ENCODE assay signal across 1 cellular context in the genomic region with DNA sequence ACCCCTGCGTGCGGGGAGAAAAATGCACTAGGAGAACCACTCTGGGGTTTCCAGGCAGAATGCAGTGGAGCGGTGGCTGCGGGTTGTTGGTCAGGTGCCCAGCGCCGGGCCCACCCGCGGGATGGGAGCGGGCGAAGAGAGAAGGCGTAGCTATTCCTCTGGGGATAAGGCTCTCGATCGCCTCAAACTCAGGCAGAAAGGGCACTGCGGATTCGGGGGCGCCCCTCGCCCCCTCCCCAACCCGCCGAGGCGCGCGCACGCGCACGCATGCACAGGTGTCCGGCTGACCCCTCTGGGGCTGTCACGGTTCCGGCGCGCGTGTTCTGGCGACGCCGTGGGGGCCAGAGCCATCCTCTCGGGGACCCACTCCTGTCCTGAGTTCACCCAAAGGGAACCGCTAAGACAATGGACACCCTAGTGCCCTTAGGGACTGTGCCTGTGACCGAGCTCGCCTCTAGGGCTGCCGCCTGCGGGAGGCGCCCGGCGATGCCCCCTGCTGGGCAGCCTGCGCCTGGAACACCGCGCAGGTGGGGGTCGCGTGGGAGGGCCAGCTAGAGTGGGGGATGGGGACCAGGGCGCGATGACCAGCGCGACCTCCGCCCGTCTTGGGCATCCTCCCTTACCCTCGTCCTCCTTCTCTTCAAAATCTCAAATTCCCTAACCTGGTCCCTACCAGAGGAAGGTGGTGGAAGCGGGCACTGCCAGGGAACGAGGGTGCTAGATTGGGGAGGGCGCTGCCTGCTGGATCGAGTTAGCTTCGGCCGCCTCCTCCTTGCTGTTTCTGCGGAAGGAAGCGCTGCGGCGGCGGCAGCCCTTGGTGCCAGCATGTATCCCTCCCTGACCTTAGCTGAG.
TF ChIP-seq lines count a peak whose summit lies in the region.

No MANE protein-coding gene starts in this region.

TF ChIP-seq in HepG2, 621 proteins besides CTCF, POLR2A, EP300 and RAD21 (continued from another document and continues in another):
- TF ChIP-seq HOXA7 (CRISPR knock-in tag; IDR thresholded peaks at IDR 0.05) (no peak), SSRP1 (CRISPR knock-in tag; IDR thresholded peaks at IDR 0.05) (0 out of 2 replicates have a peak, but pooled peaks have one; percentile 78), ZNF746 (CRISPR knock-in tag; IDR thresholded peaks at IDR 0.05) (peak; percentile 60; the same call in 1 of the 2 replicates), SRF (IDR thresholded peaks at IDR 0.05; ENCODE audit: low read depth, low read length) (0 out of 2 replicates have a peak, but pooled peaks have one; percentile 14), GABPB1 (CRISPR knock-in tag; IDR thresholded peaks at IDR 0.05) (peak; percentile 75; the same call in 1 of the 2 replicates), PHF8 (CRISPR knock-in tag; IDR thresholded peaks at IDR 0.05) (peak; percentile 44), ZNF83 (CRISPR knock-in tag; IDR thresholded peaks at IDR 0.05; ENCODE audit: borderline replicate concordance) (peak; percentile 52; the same call in 1 of the 2 replicates), ARHGAP35 (CRISPR knock-in tag; IDR thresholded peaks at IDR 0.05; ENCODE audit: borderline replicate concordance) (peak; percentile 43; the same call in 1 of the 2 replicates), ZNF232 (CRISPR knock-in tag; IDR thresholded peaks at IDR 0.05; ENCODE audit: borderline replicate concordance) (no peak), SAP130 (CRISPR knock-in tag; IDR thresholded peaks at IDR 0.05; ENCODE audit: low read depth) (peak; percentile 47; the same call in 1 of the 2 replicates), ZNF616 (CRISPR knock-in tag; IDR thresholded peaks at IDR 0.05; ENCODE audit: low read depth) (peak; percentile 45; the same call in 1 of the 2 replicates), NCOA1 (CRISPR knock-in tag; IDR thresholded peaks at IDR 0.05) (0 out of 2 replicates have a peak, but pooled peaks have one; percentile 81), CBX2 (IDR thresholded peaks at IDR 0.05; ENCODE audit: low read depth, low read length) (no peak; the same call in 1 of the 2 replicates), CBX2 (CRISPR knock-in tag; IDR thresholded peaks at IDR 0.05; ENCODE audit: low read depth) (peak; percentile 97), ZMYM3 (CRISPR knock-in tag; IDR thresholded peaks at IDR 0.05) (peak; percentile 70), ZNF777 (CRISPR knock-in tag; IDR thresholded peaks at IDR 0.05) (peak; percentile 9; the same call in 1 of the 2 replicates), ZNF652 (CRISPR knock-in tag; IDR thresholded peaks at IDR 0.05; ENCODE audit: borderline replicate concordance, low read depth) (0 out of 2 replicates have a peak, but pooled peaks have one; percentile 27)
- TF ChIP-seq, protein P1, sequence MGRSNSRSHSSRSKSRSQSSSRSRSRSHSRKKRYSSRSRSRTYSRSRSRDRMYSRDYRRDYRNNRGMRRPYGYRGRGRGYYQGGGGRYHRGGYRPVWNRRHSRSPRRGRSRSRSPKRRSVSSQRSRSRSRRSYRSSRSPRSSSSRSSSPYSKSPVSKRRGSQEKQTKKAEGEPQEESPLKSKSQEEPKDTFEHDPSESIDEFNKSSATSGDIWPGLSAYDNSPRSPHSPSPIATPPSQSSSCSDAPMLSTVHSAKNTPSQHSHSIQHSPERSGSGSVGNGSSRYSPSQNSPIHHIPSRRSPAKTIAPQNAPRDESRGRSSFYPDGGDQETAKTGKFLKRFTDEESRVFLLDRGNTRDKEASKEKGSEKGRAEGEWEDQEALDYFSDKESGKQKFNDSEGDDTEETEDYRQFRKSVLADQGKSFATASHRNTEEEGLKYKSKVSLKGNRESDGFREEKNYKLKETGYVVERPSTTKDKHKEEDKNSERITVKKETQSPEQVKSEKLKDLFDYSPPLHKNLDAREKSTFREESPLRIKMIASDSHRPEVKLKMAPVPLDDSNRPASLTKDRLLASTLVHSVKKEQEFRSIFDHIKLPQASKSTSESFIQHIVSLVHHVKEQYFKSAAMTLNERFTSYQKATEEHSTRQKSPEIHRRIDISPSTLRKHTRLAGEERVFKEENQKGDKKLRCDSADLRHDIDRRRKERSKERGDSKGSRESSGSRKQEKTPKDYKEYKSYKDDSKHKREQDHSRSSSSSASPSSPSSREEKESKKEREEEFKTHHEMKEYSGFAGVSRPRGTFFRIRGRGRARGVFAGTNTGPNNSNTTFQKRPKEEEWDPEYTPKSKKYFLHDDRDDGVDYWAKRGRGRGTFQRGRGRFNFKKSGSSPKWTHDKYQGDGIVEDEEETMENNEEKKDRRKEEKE (IDR thresholded peaks at IDR 0.05): no peak
- TF ChIP-seq, protein P2, sequence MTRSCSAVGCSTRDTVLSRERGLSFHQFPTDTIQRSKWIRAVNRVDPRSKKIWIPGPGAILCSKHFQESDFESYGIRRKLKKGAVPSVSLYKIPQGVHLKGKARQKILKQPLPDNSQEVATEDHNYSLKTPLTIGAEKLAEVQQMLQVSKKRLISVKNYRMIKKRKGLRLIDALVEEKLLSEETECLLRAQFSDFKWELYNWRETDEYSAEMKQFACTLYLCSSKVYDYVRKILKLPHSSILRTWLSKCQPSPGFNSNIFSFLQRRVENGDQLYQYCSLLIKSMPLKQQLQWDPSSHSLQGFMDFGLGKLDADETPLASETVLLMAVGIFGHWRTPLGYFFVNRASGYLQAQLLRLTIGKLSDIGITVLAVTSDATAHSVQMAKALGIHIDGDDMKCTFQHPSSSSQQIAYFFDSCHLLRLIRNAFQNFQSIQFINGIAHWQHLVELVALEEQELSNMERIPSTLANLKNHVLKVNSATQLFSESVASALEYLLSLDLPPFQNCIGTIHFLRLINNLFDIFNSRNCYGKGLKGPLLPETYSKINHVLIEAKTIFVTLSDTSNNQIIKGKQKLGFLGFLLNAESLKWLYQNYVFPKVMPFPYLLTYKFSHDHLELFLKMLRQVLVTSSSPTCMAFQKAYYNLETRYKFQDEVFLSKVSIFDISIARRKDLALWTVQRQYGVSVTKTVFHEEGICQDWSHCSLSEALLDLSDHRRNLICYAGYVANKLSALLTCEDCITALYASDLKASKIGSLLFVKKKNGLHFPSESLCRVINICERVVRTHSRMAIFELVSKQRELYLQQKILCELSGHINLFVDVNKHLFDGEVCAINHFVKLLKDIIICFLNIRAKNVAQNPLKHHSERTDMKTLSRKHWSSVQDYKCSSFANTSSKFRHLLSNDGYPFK (CRISPR knock-in tag; IDR thresholded peaks at IDR 0.05; ENCODE audit: borderline replicate concordance): peak; percentile 39; the same call in 1 of the 2 replicates
- TF ChIP-seq, protein P3, sequence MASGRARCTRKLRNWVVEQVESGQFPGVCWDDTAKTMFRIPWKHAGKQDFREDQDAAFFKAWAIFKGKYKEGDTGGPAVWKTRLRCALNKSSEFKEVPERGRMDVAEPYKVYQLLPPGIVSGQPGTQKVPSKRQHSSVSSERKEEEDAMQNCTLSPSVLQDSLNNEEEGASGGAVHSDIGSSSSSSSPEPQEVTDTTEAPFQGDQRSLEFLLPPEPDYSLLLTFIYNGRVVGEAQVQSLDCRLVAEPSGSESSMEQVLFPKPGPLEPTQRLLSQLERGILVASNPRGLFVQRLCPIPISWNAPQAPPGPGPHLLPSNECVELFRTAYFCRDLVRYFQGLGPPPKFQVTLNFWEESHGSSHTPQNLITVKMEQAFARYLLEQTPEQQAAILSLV (CRISPR knock-in tag; IDR thresholded peaks at IDR 0.05; ENCODE audit: borderline replicate concordance): 0 out of 2 replicates have a peak, but pooled peaks have one; percentile 46
- TF ChIP-seq, protein P4, sequence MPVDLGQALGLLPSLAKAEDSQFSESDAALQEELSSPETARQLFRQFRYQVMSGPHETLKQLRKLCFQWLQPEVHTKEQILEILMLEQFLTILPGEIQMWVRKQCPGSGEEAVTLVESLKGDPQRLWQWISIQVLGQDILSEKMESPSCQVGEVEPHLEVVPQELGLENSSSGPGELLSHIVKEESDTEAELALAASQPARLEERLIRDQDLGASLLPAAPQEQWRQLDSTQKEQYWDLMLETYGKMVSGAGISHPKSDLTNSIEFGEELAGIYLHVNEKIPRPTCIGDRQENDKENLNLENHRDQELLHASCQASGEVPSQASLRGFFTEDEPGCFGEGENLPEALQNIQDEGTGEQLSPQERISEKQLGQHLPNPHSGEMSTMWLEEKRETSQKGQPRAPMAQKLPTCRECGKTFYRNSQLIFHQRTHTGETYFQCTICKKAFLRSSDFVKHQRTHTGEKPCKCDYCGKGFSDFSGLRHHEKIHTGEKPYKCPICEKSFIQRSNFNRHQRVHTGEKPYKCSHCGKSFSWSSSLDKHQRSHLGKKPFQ (CRISPR knock-in tag; IDR thresholded peaks at IDR 0.05; ENCODE audit: insufficient replicate concordance): no peak
- TF ChIP-seq, protein P5, sequence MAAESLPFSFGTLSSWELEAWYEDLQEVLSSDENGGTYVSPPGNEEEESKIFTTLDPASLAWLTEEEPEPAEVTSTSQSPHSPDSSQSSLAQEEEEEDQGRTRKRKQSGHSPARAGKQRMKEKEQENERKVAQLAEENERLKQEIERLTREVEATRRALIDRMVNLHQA (CRISPR knock-in tag; IDR thresholded peaks at IDR 0.05): no peak
- TF ChIP-seq, protein P6, sequence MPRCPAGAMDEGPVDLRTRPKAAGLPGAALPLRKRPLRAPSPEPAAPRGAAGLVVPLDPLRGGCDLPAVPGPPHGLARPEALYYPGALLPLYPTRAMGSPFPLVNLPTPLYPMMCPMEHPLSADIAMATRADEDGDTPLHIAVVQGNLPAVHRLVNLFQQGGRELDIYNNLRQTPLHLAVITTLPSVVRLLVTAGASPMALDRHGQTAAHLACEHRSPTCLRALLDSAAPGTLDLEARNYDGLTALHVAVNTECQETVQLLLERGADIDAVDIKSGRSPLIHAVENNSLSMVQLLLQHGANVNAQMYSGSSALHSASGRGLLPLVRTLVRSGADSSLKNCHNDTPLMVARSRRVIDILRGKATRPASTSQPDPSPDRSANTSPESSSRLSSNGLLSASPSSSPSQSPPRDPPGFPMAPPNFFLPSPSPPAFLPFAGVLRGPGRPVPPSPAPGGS (CRISPR knock-in tag; IDR thresholded peaks at IDR 0.05): peak; percentile 33; the same call in 1 of the 2 replicates
- TF ChIP-seq, protein P7, sequence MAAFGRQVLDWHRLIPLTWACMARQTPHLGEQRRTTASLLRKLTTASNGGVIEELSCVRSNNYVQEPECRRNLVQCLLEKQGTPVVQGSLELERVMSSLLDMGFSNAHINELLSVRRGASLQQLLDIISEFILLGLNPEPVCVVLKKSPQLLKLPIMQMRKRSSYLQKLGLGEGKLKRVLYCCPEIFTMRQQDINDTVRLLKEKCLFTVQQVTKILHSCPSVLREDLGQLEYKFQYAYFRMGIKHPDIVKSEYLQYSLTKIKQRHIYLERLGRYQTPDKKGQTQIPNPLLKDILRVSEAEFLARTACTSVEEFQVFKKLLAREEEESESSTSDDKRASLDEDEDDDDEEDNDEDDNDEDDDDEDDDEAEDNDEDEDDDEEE (CRISPR knock-in tag; IDR thresholded peaks at IDR 0.05): peak; percentile 52; the same call in 1 of the 2 replicates
- TF ChIP-seq, protein P8, sequence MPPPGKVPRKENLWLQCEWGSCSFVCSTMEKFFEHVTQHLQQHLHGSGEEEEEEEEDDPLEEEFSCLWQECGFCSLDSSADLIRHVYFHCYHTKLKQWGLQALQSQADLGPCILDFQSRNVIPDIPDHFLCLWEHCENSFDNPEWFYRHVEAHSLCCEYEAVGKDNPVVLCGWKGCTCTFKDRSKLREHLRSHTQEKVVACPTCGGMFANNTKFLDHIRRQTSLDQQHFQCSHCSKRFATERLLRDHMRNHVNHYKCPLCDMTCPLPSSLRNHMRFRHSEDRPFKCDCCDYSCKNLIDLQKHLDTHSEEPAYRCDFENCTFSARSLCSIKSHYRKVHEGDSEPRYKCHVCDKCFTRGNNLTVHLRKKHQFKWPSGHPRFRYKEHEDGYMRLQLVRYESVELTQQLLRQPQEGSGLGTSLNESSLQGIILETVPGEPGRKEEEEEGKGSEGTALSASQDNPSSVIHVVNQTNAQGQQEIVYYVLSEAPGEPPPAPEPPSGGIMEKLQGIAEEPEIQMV (CRISPR knock-in tag; IDR thresholded peaks at IDR 0.05; ENCODE audit: low read depth): 0 out of 2 replicates have a peak, but pooled peaks have one; percentile 29
- TF ChIP-seq, protein P9, sequence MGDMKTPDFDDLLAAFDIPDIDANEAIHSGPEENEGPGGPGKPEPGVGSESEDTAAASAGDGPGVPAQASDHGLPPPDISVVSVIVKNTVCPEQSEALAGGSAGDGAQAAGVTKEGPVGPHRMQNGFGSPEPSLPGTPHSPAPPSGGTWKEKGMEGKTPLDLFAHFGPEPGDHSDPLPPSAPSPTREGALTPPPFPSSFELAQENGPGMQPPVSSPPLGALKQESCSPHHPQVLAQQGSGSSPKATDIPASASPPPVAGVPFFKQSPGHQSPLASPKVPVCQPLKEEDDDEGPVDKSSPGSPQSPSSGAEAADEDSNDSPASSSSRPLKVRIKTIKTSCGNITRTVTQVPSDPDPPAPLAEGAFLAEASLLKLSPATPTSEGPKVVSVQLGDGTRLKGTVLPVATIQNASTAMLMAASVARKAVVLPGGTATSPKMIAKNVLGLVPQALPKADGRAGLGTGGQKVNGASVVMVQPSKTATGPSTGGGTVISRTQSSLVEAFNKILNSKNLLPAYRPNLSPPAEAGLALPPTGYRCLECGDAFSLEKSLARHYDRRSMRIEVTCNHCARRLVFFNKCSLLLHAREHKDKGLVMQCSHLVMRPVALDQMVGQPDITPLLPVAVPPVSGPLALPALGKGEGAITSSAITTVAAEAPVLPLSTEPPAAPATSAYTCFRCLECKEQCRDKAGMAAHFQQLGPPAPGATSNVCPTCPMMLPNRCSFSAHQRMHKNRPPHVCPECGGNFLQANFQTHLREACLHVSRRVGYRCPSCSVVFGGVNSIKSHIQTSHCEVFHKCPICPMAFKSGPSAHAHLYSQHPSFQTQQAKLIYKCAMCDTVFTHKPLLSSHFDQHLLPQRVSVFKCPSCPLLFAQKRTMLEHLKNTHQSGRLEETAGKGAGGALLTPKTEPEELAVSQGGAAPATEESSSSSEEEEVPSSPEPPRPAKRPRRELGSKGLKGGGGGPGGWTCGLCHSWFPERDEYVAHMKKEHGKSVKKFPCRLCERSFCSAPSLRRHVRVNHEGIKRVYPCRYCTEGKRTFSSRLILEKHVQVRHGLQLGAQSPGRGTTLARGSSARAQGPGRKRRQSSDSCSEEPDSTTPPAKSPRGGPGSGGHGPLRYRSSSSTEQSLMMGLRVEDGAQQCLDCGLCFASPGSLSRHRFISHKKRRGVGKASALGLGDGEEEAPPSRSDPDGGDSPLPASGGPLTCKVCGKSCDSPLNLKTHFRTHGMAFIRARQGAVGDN (CRISPR knock-in tag; IDR thresholded peaks at IDR 0.05): peak; percentile 91
- TF ChIP-seq, protein P10, sequence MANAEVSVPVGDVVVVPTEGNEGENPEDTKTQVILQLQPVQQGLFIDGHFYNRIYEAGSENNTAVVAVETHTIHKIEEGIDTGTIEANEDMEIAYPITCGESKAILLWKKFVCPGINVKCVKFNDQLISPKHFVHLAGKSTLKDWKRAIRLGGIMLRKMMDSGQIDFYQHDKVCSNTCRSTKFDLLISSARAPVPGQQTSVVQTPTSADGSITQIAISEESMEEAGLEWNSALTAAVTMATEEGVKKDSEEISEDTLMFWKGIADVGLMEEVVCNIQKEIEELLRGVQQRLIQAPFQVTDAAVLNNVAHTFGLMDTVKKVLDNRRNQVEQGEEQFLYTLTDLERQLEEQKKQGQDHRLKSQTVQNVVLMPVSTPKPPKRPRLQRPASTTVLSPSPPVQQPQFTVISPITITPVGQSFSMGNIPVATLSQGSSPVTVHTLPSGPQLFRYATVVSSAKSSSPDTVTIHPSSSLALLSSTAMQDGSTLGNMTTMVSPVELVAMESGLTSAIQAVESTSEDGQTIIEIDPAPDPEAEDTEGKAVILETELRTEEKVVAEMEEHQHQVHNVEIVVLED (CRISPR knock-in tag; IDR thresholded peaks at IDR 0.05; ENCODE audit: borderline replicate concordance): peak; percentile 49; the same call in 1 of the 2 replicates
- TF ChIP-seq, protein P11, sequence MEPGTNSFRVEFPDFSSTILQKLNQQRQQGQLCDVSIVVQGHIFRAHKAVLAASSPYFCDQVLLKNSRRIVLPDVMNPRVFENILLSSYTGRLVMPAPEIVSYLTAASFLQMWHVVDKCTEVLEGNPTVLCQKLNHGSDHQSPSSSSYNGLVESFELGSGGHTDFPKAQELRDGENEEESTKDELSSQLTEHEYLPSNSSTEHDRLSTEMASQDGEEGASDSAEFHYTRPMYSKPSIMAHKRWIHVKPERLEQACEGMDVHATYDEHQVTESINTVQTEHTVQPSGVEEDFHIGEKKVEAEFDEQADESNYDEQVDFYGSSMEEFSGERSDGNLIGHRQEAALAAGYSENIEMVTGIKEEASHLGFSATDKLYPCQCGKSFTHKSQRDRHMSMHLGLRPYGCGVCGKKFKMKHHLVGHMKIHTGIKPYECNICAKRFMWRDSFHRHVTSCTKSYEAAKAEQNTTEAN (CRISPR knock-in tag; conservative IDR thresholded peaks at IDR 0.05): peak; percentile 36; the same call in 1 of the 2 replicates
